Comparison of ENCODE assay signal across 14 cellular contexts in the genomic region with DNA sequence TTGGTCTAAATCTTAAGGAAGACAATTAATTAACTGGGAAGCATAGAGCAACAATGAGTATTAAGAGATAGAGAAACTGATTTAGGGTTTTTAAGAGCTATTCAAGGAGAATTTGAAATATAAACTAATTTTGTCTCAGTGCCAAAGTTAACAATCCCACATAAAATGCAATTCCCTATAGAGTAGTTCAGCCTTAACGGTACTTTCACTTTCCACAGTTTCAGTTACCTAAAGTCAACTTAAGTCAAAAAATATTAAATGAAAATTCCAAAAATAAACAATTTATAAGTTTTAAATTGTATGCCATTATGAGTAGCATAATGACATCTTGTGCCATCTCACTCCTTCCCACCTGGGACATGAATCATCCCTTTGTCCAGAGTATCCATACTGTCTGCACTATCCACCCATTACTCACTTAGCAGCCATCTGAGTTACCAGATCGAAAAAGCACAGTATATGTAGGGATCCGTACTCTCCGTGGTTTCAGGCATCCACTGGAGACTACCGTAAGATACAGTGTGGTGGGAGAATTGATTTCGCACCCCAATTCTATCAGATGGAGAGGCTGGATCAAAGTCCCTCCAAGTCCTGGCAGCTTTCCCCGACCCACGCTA. TPM values are rescaled to one million over a fixed set of nuclear protein-coding genes. Genes with fewer than 3 reads are reported as not detected.
DNase-seq lines count a peak whose midpoint lies in the region; ATAC-seq and TF ChIP-seq lines count a peak whose summit lies in the region.
"Had no signal": no experiment of that assay in that cellular context is flagged by ENCODE, and none has a peak within 500 bp of the region (broad histone marks: within the 10 kb centered on the region; RNA-seq: fewer than 3 reads in every experiment).

No MANE protein-coding gene starts in this region.

- H3K9me3 Mint-ChIP-seq in brain: peaks cover 0 to 3% (median 0%) of the 10 kb centered on the region in 5 experiments
- H3K9me3 Mint-ChIP-seq: activated CD8-positive, alpha-beta T cell treated with anti-CD3 and anti-CD28 coated beads for 36 hours; CD4-positive, CD25-positive, alpha-beta regulatory T cell; effector memory CD8-positive, alpha-beta T cell had no signal

- H3K36me3 Mint-ChIP-seq in brain: no peaks in the 10 kb centered on the region
- H3K36me3 Mint-ChIP-seq: CD4-positive, CD25-positive, alpha-beta regulatory T cell had no signal

- H3K4me3 Mint-ChIP-seq in brain: peak overlapping the region in 1 of 5 experiments; percentile 41
- H3K4me3 Mint-ChIP-seq: activated CD8-positive, alpha-beta T cell treated with anti-CD3 and anti-CD28 coated beads for 36 hours; effector memory CD8-positive, alpha-beta T cell had no signal

- peaks cover 8% of the 10 kb centered on the region for H3K4me1 Mint-ChIP-seq in brain

- no peak for TF ChIP-seq CTCF in brain (conservative IDR thresholded peaks at IDR 0.05)

- ATAC-seq in GM18511 (IDR thresholded peaks at IDR 0.05; ENCODE audit: unreplicated experiment) (no peak), left colon (no peak)
- ATAC-seq: activated CD8-positive, alpha-beta T cell treated with anti-CD3 and anti-CD28 coated beads for 36 hours; effector memory CD8-positive, alpha-beta T cell; GM12878 had no signal

- intact Hi-C loops in left colon (cut with DNase I, micrococcal nuclease): no loop called here

- peak overlapping the region in 3 of 5 experiments; percentile 20 to 52 (median 39) for H3K27ac Mint-ChIP-seq in brain
- H3K27ac Mint-ChIP-seq: activated CD8-positive, alpha-beta T cell treated with anti-CD3 and anti-CD28 coated beads for 36 hours; effector memory CD8-positive, alpha-beta T cell had no signal

- H3K27me3 Mint-ChIP-seq in brain: no peaks in the 10 kb centered on the region
- H3K27me3 Mint-ChIP-seq: activated CD8-positive, alpha-beta T cell treated with anti-CD3 and anti-CD28 coated beads for 36 hours had no signal

- DNase-seq in M059J (ENCODE audit: low read depth): peak; percentile 19
- DNase-seq in hepatic stellate cell (ENCODE audit: low spot score): peak; percentile 48
- DNase-seq in stromal cell of bone marrow (ENCODE audit: low read depth): peak; percentile 28
- DNase-seq in left colon: no peak
- no peak for DNase-seq in T-helper 9 cell
- DNase-seq: activated CD8-positive, alpha-beta T cell treated with anti-CD3 and anti-CD28 coated beads for 36 hours; CD4-positive, CD25-positive, alpha-beta regulatory T cell; effector memory CD8-positive, alpha-beta T cell; EL; islet precursor cell; stimulated activated CD4-positive, alpha-beta T cell treated with anti-CD3 and anti-CD28 coated beads, Interleukin-15, amount 100 ng/mL, for 24 hours had no signal

RNA-seq across cellular contexts. Expression of gene SARS1, which starts 4.8 kb away (rescaled TPM):
- 110 and 149 TPM in 2 replicates for total RNA-seq in M059J (2014; rRNA removed; shearing (Covaris generic))
- 402 TPM for polyA plus RNA-seq in brain (ENCODE audit: insufficient read depth, low read depth, low replicate concordance)
- total RNA-seq in left colon: 100 to 1,000 TPM; 117 to 155 TPM

RNA-seq across cellular contexts. Expression of gene CELSR2, which starts 40.4 kb away (rescaled TPM):
- total RNA-seq in M059J (2014; rRNA removed; shearing (Covaris generic)): 3.7 and 6.9 TPM in 2 replicates
- polyA plus RNA-seq in brain (ENCODE audit: insufficient read depth, low read depth, low replicate concordance): 109 TPM
- total RNA-seq in left colon: 1 to 10 TPM; 3.9 to 4.5 TPM

Comparison
In these comparisons a context has a peak if more than half of its experiments do, and no peak if none do; other contexts are left out.
1. DNase-seq: peak in M059J (single experiment), hepatic stellate cell (single experiment) and stromal cell of bone marrow (single experiment); none in left colon (0 of 2) and T-helper 9 cell (single experiment).